Comparison of ENCODE assay signal across 8 cellular contexts in the genomic region with DNA sequence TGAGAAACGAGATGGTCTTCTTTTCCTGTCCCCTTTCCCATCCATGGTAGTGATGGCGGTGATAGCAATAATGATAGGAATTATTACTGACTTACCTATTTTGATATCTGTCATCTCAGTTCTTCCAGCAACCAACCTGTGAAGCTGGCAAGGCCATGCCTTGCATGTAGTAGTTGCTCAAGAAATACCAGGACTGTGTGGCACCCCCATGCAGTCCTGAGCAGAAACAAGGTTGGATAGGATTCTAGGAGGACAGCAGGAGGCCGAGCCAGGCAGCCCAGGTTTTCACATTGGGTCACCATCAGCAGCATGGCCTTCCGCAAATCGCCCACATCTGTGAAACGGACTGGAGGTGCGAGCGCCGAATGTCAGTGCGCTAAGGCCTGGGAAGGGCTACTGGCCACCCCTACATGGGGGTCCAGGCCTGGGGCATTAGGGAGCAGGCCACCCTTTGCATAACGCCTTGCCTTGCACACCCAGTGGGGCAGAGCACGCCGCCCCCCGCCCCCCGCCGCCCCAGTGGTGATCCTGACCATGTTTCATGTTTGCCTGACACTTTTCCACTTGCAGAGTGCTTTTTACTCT. TPM values are rescaled to one million over a fixed set of nuclear protein-coding genes. Genes with fewer than 3 reads are reported as not detected.
DNase-seq lines count a peak whose midpoint lies in the region; ATAC-seq and TF ChIP-seq lines count a peak whose summit lies in the region.

No MANE protein-coding gene starts in this region.

- H3K9me3 ChIP-seq in DOHH2 (ENCODE audit: control insufficient read depth, insufficient read depth, low read length) (no peaks in the 10 kb centered on the region), T-helper 17 cell (ENCODE audit: control insufficient read depth, low read length, poor library complexity, severe bottlenecking) (no peaks in the 10 kb centered on the region), psoas muscle (no peaks in the 10 kb centered on the region)

- peaks cover 6% of the 10 kb centered on the region for H3K9me3 Mint-ChIP-seq in glutamatergic neuron (ENCODE audit: unreplicated experiment)

- H3K27me3 ChIP-seq in DOHH2 (ENCODE audit: control insufficient read depth, low read length) (no peaks in the 10 kb centered on the region), psoas muscle (ENCODE audit: insufficient read depth in 3 of 3, low read length in 2 of 3) (no peaks in the 10 kb centered on the region)

- TF ChIP-seq CTCF in DOHH2 (IDR thresholded peaks at IDR 0.05; ENCODE audit: low read depth, low read length, poor library complexity, severe bottlenecking) (no peak), glutamatergic neuron (IDR thresholded peaks at IDR 0.05; ENCODE audit: partially characterized antibody, unreplicated experiment) (no peak), psoas muscle (IDR thresholded peaks at IDR 0.05) (no peak), GM10266 (IDR thresholded peaks at IDR 0.05; ENCODE audit: control insufficient read depth, insufficient read depth, low read depth, missing control alignments) (no peak)

- 84 to 88% (median 87%) methylated on average over 14 to 16 of the region's 16 CpGs for WGBS in psoas muscle, 3 donors

- H3K4me3 Mint-ChIP-seq in T-helper 17 cell (peak overlapping the region; percentile 98), glutamatergic neuron (ENCODE audit: unreplicated experiment) (no peak overlapping the region)

- peaks cover 71% of the 10 kb centered on the region for H3K4me1 Mint-ChIP-seq in T-helper 17 cell
- H3K4me1 Mint-ChIP-seq in glutamatergic neuron (ENCODE audit: low read depth, unreplicated experiment) = peaks cover 20% of the 10 kb centered on the region

- peaks cover 4% of the 10 kb centered on the region for H4K20me1 ChIP-seq in DOHH2 (ENCODE audit: control insufficient read depth, insufficient read depth, low read depth, low read length)

- H3K27ac Mint-ChIP-seq in T-helper 17 cell = peak overlapping the region; percentile 97
- H3K27ac Mint-ChIP-seq in glutamatergic neuron (ENCODE audit: unreplicated experiment) = no peak overlapping the region

- peak overlapping the region; percentile 100 for H3K4me2 ChIP-seq in DOHH2 (ENCODE audit: low read length)

- no peaks in the 10 kb centered on the region for H3K9me2 ChIP-seq in DOHH2 (replicated peaks; ENCODE audit: control insufficient read depth, low read length)

- no peak for ATAC-seq in T-helper 17 cell
- no peak for ATAC-seq in psoas muscle
- ATAC-seq in HG03039 (IDR thresholded peaks at IDR 0.05; ENCODE audit: unreplicated experiment) = no peak
- no peak for ATAC-seq in GM19452 (IDR thresholded peaks at IDR 0.05; ENCODE audit: unreplicated experiment)

- H3K79me2 ChIP-seq in DOHH2 (ENCODE audit: control insufficient read depth, low read length) = peaks cover 80% of the 10 kb centered on the region

- peaks cover 49% of the 10 kb centered on the region for H3F3A ChIP-seq in DOHH2 (ENCODE audit: control insufficient read depth, insufficient read depth)

- H3K4me1 ChIP-seq in DOHH2 (ENCODE audit: control insufficient read depth, low read length) (peaks cover 75% of the 10 kb centered on the region), psoas muscle (peaks cover 65% of the 10 kb centered on the region)

- DNase-seq in T-helper 17 cell (no peak), glutamatergic neuron (peak; percentile 10), psoas muscle (peak in 1 of 2 donors; percentile 41), NCI-H1436 (lab: John Stamatoyannopoulos, UW) (no peak), GM10266 (ENCODE audit: extremely low spot score) (no peak)

- H3K27ac ChIP-seq in DOHH2 (ENCODE audit: low read depth, low read length) = peak overlapping the region; percentile 100
- H3K27ac ChIP-seq in psoas muscle = no peak overlapping the region

- intact Hi-C loops in psoas muscle (cut with DNase I) = loop anchor here in 1 of 2 donors (5.0 to 10.0 kb wide), 2 partner anchors 34 to 116 kb away; partner anchors contain the start of gene SSH3

- H3K27me3 Mint-ChIP-seq in T-helper 17 cell = no peaks in the 10 kb centered on the region
- H3K27me3 Mint-ChIP-seq in glutamatergic neuron (ENCODE audit: unreplicated experiment) = peaks cover 12% of the 10 kb centered on the region

- H3K4me3 ChIP-seq in DOHH2 (ENCODE audit: low read length) (peak overlapping the region; percentile 91), psoas muscle (peak overlapping the region; percentile 91)

- H3K36me3 Mint-ChIP-seq in T-helper 17 cell (ENCODE audit: low read depth) (peaks cover 12% of the 10 kb centered on the region), glutamatergic neuron (ENCODE audit: unreplicated experiment) (no peaks in the 10 kb centered on the region)

- peaks cover 75% of the 10 kb centered on the region for H3K36me3 ChIP-seq in DOHH2 (ENCODE audit: control insufficient read depth, low read length)
- H3K36me3 ChIP-seq in psoas muscle (ENCODE audit: insufficient read depth in 1 of 2, low read depth in 1 of 2) = peaks cover 0 to 14% of the 10 kb centered on the region in 2 donors

RNA-seq across cellular contexts. Expression of gene GRK2, which starts 2.5 kb away (rescaled TPM):
- 100 to 1,000 TPM; 264 to 276 TPM for total RNA-seq in T-helper 17 cell
- 52.2 TPM for total RNA-seq in glutamatergic neuron (ENCODE audit: unreplicated experiment)
- 10 to 100 TPM; 41.7 to 46.8 (median 46.1) TPM for total RNA-seq in psoas muscle
- 10 to 100 TPM; 37.3 to 56.8 (median 46.2) TPM for polyA plus RNA-seq in psoas muscle

RNA-seq across cellular contexts. Expression of gene ANKRD13D, which starts 20.3 kb away (rescaled TPM):
- total RNA-seq in T-helper 17 cell (100 to 1,000 TPM; 174 to 220 TPM), glutamatergic neuron (ENCODE audit: unreplicated experiment) (109 TPM), psoas muscle (1 to 10 TPM; 4.1 to 8.6 (median 7.8) TPM)
- 1 to 10 TPM; 4.6 to 7.0 (median 5.9) TPM for polyA plus RNA-seq in psoas muscle

RNA-seq across cellular contexts. Expression of gene SSH3, which starts 34.6 kb away (rescaled TPM):
- 10 to 100 TPM; 12.8 to 17.8 TPM for total RNA-seq in T-helper 17 cell
- total RNA-seq in glutamatergic neuron (ENCODE audit: unreplicated experiment) = 8.3 TPM
- 10 to 100 TPM in 1 of 4 donors, 1 to 10 TPM in 3; 3.7 to 10.1 (median 6.9) TPM for total RNA-seq in psoas muscle
- polyA plus RNA-seq in psoas muscle = 1 to 10 TPM; 3.0 to 5.0 (median 4.2) TPM

Comparison
In these comparisons a context has a peak if more than half of its experiments do, and no peak if none do; other contexts are left out.
1. RNA of gene ANKRD13D, which starts 20.3 kb away (total RNA-seq): 174 to 220 TPM in T-helper 17 cell and 109 TPM in glutamatergic neuron (single experiment); 4.1 to 8.6 TPM in psoas muscle; every median in the first group is over 10 times any median in the second.